ENCODE assay signal across 8 cellular contexts in the genomic region with DNA sequence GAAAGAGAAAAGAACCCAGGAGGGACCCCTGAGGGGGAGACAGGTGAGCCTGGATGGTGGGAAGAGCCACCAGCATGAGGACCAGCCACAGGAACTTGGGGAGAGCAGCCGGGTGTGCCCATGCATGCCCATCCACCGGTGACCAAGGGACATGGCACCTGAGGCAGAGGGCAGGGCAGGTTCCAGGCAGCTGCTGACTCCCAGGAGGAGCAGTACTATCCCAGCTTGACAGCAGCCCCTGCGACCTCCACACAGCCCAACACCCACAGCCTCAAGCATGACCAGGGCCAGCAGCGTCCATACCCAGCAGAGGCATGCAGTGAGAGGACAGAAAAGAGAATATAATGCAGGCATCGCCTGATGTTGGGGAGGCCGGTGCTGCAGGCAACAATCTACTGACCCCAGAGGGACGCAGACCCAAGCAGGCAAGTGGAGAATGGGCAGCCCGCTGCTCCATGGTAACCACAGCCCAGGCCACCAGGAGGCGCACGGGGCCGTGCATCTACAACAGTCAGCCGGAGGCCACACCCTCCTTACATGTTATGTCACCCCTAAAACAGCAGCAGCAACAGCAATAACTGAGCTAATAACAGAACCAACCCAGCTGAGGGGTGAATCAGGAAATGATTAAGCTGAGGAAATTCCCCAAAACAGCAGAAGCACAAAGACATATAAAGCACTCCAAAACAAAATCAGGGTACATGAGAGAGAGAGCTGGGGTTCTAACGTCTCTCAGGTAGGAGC. TPM values are rescaled to one million over a fixed set of nuclear protein-coding genes. Genes with fewer than 3 reads are reported as not detected.
DNase-seq lines count a peak whose midpoint lies in the region; ATAC-seq and TF ChIP-seq lines count a peak whose summit lies in the region.

No MANE protein-coding gene starts in this region.

- no peak overlapping the region for H3K4me3 Mint-ChIP-seq in activated naive CD8-positive, alpha-beta T cell treated with anti-CD3 and anti-CD28 coated beads for 36 hours

- intact Hi-C loops in heart right ventricle (cut with DNase I), result loop anchor here in 8 of 10 donors (5.0 to 10.0 kb wide), 7 partner anchors 189 to 331 kb away; no protein-coding TSS in a partner anchor

- peak overlapping the region in 1 of 10 donors; percentile 51 for H3K27ac ChIP-seq in heart right ventricle

- peak; percentile 62 for DNase-seq in COLO668 (lab: John Stamatoyannopoulos, UW; ENCODE audit: unreplicated experiment)
- DNase-seq in SW480 (ENCODE audit: low spot score), result peak; percentile 48
- DNase-seq in activated naive CD8-positive, alpha-beta T cell treated with anti-CD3 and anti-CD28 coated beads for 36 hours, result peak; percentile 84
- DNase-seq in heart right ventricle, result peak; percentile 71 to 81
- peak; percentile 79 for DNase-seq in retina
- DNase-seq in DMS79 (lab: John Stamatoyannopoulos, UW), result no peak

- H3K4me3 ChIP-seq in heart right ventricle, result no peak overlapping the region

- peaks cover 0 to 30% (median 0%) of the 10 kb centered on the region in 9 donors for H3K36me3 ChIP-seq in heart right ventricle

- peak overlapping the region; percentile 71 for H3K27ac Mint-ChIP-seq in activated naive CD8-positive, alpha-beta T cell treated with anti-CD3 and anti-CD28 coated beads for 36 hours

- peaks cover 10% of the 10 kb centered on the region for H3K4me1 Mint-ChIP-seq in activated naive CD8-positive, alpha-beta T cell treated with anti-CD3 and anti-CD28 coated beads for 36 hours

- peaks cover 0 to 11% (median 0%) of the 10 kb centered on the region in 9 donors for H3K4me1 ChIP-seq in heart right ventricle

- peak; percentile 66 to 96 (median 80) for TF ChIP-seq CTCF in heart right ventricle (IDR thresholded peaks at IDR 0.05)

- no peaks in the 10 kb centered on the region for H3K27me3 Mint-ChIP-seq in activated naive CD8-positive, alpha-beta T cell treated with anti-CD3 and anti-CD28 coated beads for 36 hours

- 39 to 40% methylated on average over 13 of the region's 13 CpGs for WGBS in heart right ventricle, 2 donors

- no peaks in the 10 kb centered on the region for H3K9me3 Mint-ChIP-seq in activated naive CD8-positive, alpha-beta T cell treated with anti-CD3 and anti-CD28 coated beads for 36 hours

- H3K9me3 ChIP-seq in heart right ventricle, result no peaks in the 10 kb centered on the region

- H3K27me3 ChIP-seq in heart right ventricle, result peaks cover 0 to 2% (median 0%) of the 10 kb centered on the region in 7 donors

- H3K36me3 Mint-ChIP-seq in activated naive CD8-positive, alpha-beta T cell treated with anti-CD3 and anti-CD28 coated beads for 36 hours, result peaks cover 7% of the 10 kb centered on the region

- peak; percentile 93 for ATAC-seq in GM19467 (IDR thresholded peaks at IDR 0.05; ENCODE audit: unreplicated experiment)
- ATAC-seq in HG03565 (IDR thresholded peaks at IDR 0.05; ENCODE audit: unreplicated experiment), result peak; percentile 93
- peak; percentile 84 to 97 (median 92) for ATAC-seq in heart right ventricle

RNA-seq across cellular contexts. Expression of gene ANKMY1, which starts 44.1 kb away (rescaled TPM):
- total RNA-seq in activated naive CD8-positive, alpha-beta T cell treated with anti-CD3 and anti-CD28 coated beads for 36 hours, result 10 to 100 TPM; 13.3 to 15.9 TPM
- total RNA-seq in heart right ventricle, result 1 to 10 TPM; 3.8 to 7.8 (median 5.3) TPM
- 10 to 100 TPM in 1 of 2 donors, 1 to 10 TPM in 1; 1.9 to 15.6 TPM for polyA plus RNA-seq in heart right ventricle

RNA-seq across cellular contexts. Expression of gene DUSP28, which starts 46.4 kb away (rescaled TPM):
- total RNA-seq in activated naive CD8-positive, alpha-beta T cell treated with anti-CD3 and anti-CD28 coated beads for 36 hours, result 1 to 10 TPM; 6.7 to 6.9 TPM
- total RNA-seq in heart right ventricle, result 10 to 100 TPM; 10.6 to 22.1 (median 15.4) TPM
- polyA plus RNA-seq in heart right ventricle, result 1 to 10 TPM; 4.7 to 7.3 TPM

RNA-seq across cellular contexts. Expression of gene RNPEPL1, which starts 54.6 kb away (rescaled TPM):
- 10 to 100 TPM; 33.8 to 37.2 TPM for total RNA-seq in activated naive CD8-positive, alpha-beta T cell treated with anti-CD3 and anti-CD28 coated beads for 36 hours
- total RNA-seq in heart right ventricle, result 100 to 1,000 TPM in 2 of 10 donors, 10 to 100 TPM in 8; 62.8 to 116 (median 73.3) TPM
- polyA plus RNA-seq in heart right ventricle, result 100 to 1,000 TPM in 1 of 2 donors, 10 to 100 TPM in 1; 76.7 to 247 TPM
